ENCODE assay signal across 8 cellular contexts in genomic region chr11:68257477-68258362, GRCh38. TPM values are rescaled to one million over a fixed set of nuclear protein-coding genes. Genes with fewer than 3 reads are reported as not detected.
A peak's percentile ranks its signal among the peaks of the same experiment; 100 is the strongest.
DNase-seq lines count a peak whose midpoint lies in the region; ATAC-seq and TF ChIP-seq lines count a peak whose summit lies in the region.

No MANE protein-coding gene starts in this region.

- H3K36me3 Mint-ChIP-seq in neural progenitor cell, result peaks cover 12% of the 10 kb centered on the region

- H3F3A ChIP-seq in neural progenitor cell (ENCODE audit: low read depth), result peaks cover 4% of the 10 kb centered on the region

- no peak overlapping the region for H3K9ac ChIP-seq in neural progenitor cell

- H3K4me3 Mint-ChIP-seq in neural progenitor cell, result no peak overlapping the region
- H3K4me3 Mint-ChIP-seq in stimulated activated naive CD8-positive, alpha-beta T cell treated with anti-CD3 and anti-CD28 coated beads, Interleukin-15, amount 100 ng/mL, for 72 hours, result no peak overlapping the region

- H3K27me3 ChIP-seq in MG63 (no peaks in the 10 kb centered on the region), RWPE2 (ENCODE audit: insufficient read depth, poor library complexity, severe bottlenecking) (no peaks in the 10 kb centered on the region), neural progenitor cell (no peaks in the 10 kb centered on the region)

- no peaks in the 10 kb centered on the region for H3K9me3 Mint-ChIP-seq in neural progenitor cell
- H3K9me3 Mint-ChIP-seq in stimulated activated naive CD8-positive, alpha-beta T cell treated with anti-CD3 and anti-CD28 coated beads, Interleukin-15, amount 100 ng/mL, for 72 hours, result no peaks in the 10 kb centered on the region

- peak overlapping the region; percentile 87 for H3K27ac Mint-ChIP-seq in neural progenitor cell
- H3K27ac Mint-ChIP-seq in stimulated activated naive CD8-positive, alpha-beta T cell treated with anti-CD3 and anti-CD28 coated beads, Interleukin-15, amount 100 ng/mL, for 72 hours, result peak overlapping the region in 1 of 2 donors; percentile 78

- no peak overlapping the region for H3K4me3 ChIP-seq in MG63
- no peak overlapping the region for H3K4me3 ChIP-seq in RWPE2 (ENCODE audit: severe bottlenecking)
- no peak overlapping the region for H3K4me3 ChIP-seq in neural progenitor cell

- H3K4me1 ChIP-seq in RWPE2 (ENCODE audit: insufficient read depth, poor library complexity, severe bottlenecking), result no peaks in the 10 kb centered on the region
- peaks cover 6% of the 10 kb centered on the region for H3K4me1 ChIP-seq in neural progenitor cell

- DNase-seq in Daoy (ENCODE audit: low read depth), result peak; percentile 90
- DNase-seq in MG63, result peak; percentile 93
- no peak for DNase-seq in RWPE2 (ENCODE audit: low spot score)
- DNase-seq in activated T-helper 9 cell treated with anti-CD3 and anti-CD28 coated beads, Interleukin-2, amount 50 U/mL, for 16 hours (ENCODE audit: low read depth), result peak; percentile 85
- peak; percentile 90 for DNase-seq in fibroblast of the conjunctiva (ENCODE audit: low read depth)
- peak; percentile 94 for DNase-seq in neural progenitor cell (ENCODE audit: low spot score)
- DNase-seq in stimulated activated naive CD8-positive, alpha-beta T cell treated with anti-CD3 and anti-CD28 coated beads, Interleukin-15, amount 100 ng/mL, for 72 hours, result peak; percentile 88 to 90

- H3K27me3 Mint-ChIP-seq in neural progenitor cell (ENCODE audit: insufficient read depth, low read depth), result peaks cover 3% of the 10 kb centered on the region
- H3K27me3 Mint-ChIP-seq in stimulated activated naive CD8-positive, alpha-beta T cell treated with anti-CD3 and anti-CD28 coated beads, Interleukin-15, amount 100 ng/mL, for 72 hours, result peaks cover 7% of the 10 kb centered on the region

- no peaks in the 10 kb centered on the region for H3K79me2 ChIP-seq in neural progenitor cell (ENCODE audit: low read depth)

- no peak overlapping the region for H3K4me2 ChIP-seq in neural progenitor cell

- no peak overlapping the region for H3K27ac ChIP-seq in RWPE2 (ENCODE audit: poor library complexity, severe bottlenecking)
- H3K27ac ChIP-seq in neural progenitor cell, result no peak overlapping the region

- peaks cover 9% of the 10 kb centered on the region for H3K36me3 ChIP-seq in MG63
- peaks cover 10% of the 10 kb centered on the region; the same call in 1 of the 2 replicates for H3K36me3 ChIP-seq in RWPE2 (ENCODE audit: low read depth)
- H3K36me3 ChIP-seq in neural progenitor cell, result no peaks in the 10 kb centered on the region

- no peaks in the 10 kb centered on the region for H4K20me1 ChIP-seq in neural progenitor cell (ENCODE audit: low read depth)

- peak; percentile 90 for TF ChIP-seq CTCF in RWPE2 (IDR thresholded peaks at IDR 0.05; ENCODE audit: poor library complexity, severe bottlenecking)
- peak; percentile 84 for TF ChIP-seq CTCF in neural progenitor cell (IDR thresholded peaks at IDR 0.05)

- ATAC-seq in RWPE2 (ENCODE audit: low read depth) (peak; percentile 80), HG03108 (IDR thresholded peaks at IDR 0.05; ENCODE audit: unreplicated experiment) (no peak)
- ATAC-seq in stimulated activated naive CD8-positive, alpha-beta T cell treated with anti-CD3 and anti-CD28 coated beads, Interleukin-15, amount 100 ng/mL, for 72 hours, result peak; percentile 94

- H3K4me1 Mint-ChIP-seq in neural progenitor cell, result peaks cover 16% of the 10 kb centered on the region
- H3K4me1 Mint-ChIP-seq in stimulated activated naive CD8-positive, alpha-beta T cell treated with anti-CD3 and anti-CD28 coated beads, Interleukin-15, amount 100 ng/mL, for 72 hours, result peaks cover 7% of the 10 kb centered on the region

- no peaks in the 10 kb centered on the region for H3K9me3 ChIP-seq in MG63
- H3K9me3 ChIP-seq in RWPE2 (ENCODE audit: severe bottlenecking), result no peaks in the 10 kb centered on the region
- H3K9me3 ChIP-seq in neural progenitor cell (ENCODE audit: low read depth), result no peaks in the 10 kb centered on the region

- H2AFZ ChIP-seq in neural progenitor cell (replicated peaks), result peak overlapping the region; percentile 73

RNA-seq across cellular contexts. Expression of gene C11orf24, which starts 14.1 kb away (rescaled TPM):
- total RNA-seq in Daoy (2014; rRNA removed; shearing (Covaris generic)), result 32.2 and 46.7 TPM in 2 replicates
- 26.3 and 30.3 TPM in 2 replicates for total RNA-seq in MG63 (2014; rRNA removed; shearing (Covaris generic); ENCODE audit: low replicate concordance)
- total RNA-seq in neural progenitor cell (ENCODE audit: low replicate concordance), result 9.7 and 19.9 TPM in 2 replicates

RNA-seq across cellular contexts. Expression of gene KMT5B, which starts 44.6 kb away (rescaled TPM):
- 19.5 and 21.0 TPM in 2 replicates for total RNA-seq in Daoy (2014; rRNA removed; shearing (Covaris generic))
- total RNA-seq in MG63 (2014; rRNA removed; shearing (Covaris generic); ENCODE audit: low replicate concordance), result 4.7 and 13.8 TPM in 2 replicates
- total RNA-seq in neural progenitor cell (ENCODE audit: low replicate concordance), result 48.3 and 62.4 TPM in 2 replicates

RNA-seq across cellular contexts. Expression of gene LRP5, which starts 54.7 kb away (rescaled TPM):
- 13.8 and 17.2 TPM in 2 replicates for total RNA-seq in Daoy (2014; rRNA removed; shearing (Covaris generic))
- total RNA-seq in MG63 (2014; rRNA removed; shearing (Covaris generic); ENCODE audit: low replicate concordance), result 16.9 and 23.5 TPM in 2 replicates
- 7.3 and 24.0 TPM in 2 replicates for total RNA-seq in neural progenitor cell (ENCODE audit: low replicate concordance)
